1 cellular context compared by ENCODE assay signal in genomic region chr21:43938751-43939442, GRCh38.
TF ChIP-seq lines count a peak whose summit lies in the region.

No MANE protein-coding gene starts in this region.

TF ChIP-seq in K562, 482 proteins besides CTCF, POLR2A, EP300 and RAD21 (continued from another document and continues in another):
- TF ChIP-seq ELF2 (CRISPR knock-in tag; IDR thresholded peaks at IDR 0.05) (0 out of 2 replicates have a peak, but pooled peaks have one; percentile 22), ZC3H11A (IDR thresholded peaks at IDR 0.05; ENCODE audit: low read depth, low read length) (0 out of 2 replicates have a peak, but pooled peaks have one; percentile 69), TBL1XR1 (IDR thresholded peaks at IDR 0.05; ENCODE audit: low read length in 2 of 2) (peak; percentile 48 to 49; a peak in 2 of 4 replicates), CLOCK (CRISPR knock-in tag; IDR thresholded peaks at IDR 0.05; ENCODE audit: borderline replicate concordance) (no peak), ETV6 (IDR thresholded peaks at IDR 0.05; ENCODE audit: borderline replicate concordance in 1 of 2, low read depth in 2 of 2, low read length in 1 of 2) (0 out of 4 replicates have a peak, but pooled peaks of 1 of the 2 experiments have one; percentile 14), ETV6 (CRISPR knock-in tag; IDR thresholded peaks at IDR 0.05; ENCODE audit: borderline replicate concordance) (no peak), ZNF584 (CRISPR knock-in tag; IDR thresholded peaks at IDR 0.05; ENCODE audit: low read depth) (no peak), SMARCA5 (IDR thresholded peaks at IDR 0.05) (no peak), CEBPZ (IDR thresholded peaks at IDR 0.05; ENCODE audit: borderline replicate concordance, low read depth, low read length) (no peak), BRCA1 (IDR thresholded peaks at IDR 0.05) (no peak), BRCA1 (CRISPR knock-in tag; IDR thresholded peaks at IDR 0.05) (no peak), KLF1 (tag; IDR thresholded peaks at IDR 0.05) (peak; percentile 35; the same call in 1 of the 2 replicates), NR2F6 (CRISPR knock-in tag; IDR thresholded peaks at IDR 0.05) (0 out of 2 replicates have a peak, but pooled peaks have one; percentile 44), NCOR1 (IDR thresholded peaks at IDR 0.05) (peak; percentile 58), DMBX1 (CRISPR knock-in tag; IDR thresholded peaks at IDR 0.05; ENCODE audit: borderline replicate concordance) (no peak), RBM22 (IDR thresholded peaks at IDR 0.05; ENCODE audit: low read depth, low read length, poor library complexity, severe bottlenecking) (peak; percentile 68), ZNF3 (CRISPR knock-in tag; IDR thresholded peaks at IDR 0.05) (no peak), PCBP1 (IDR thresholded peaks at IDR 0.05; ENCODE audit: low read depth, low read length, poor library complexity, severe bottlenecking) (peak; percentile 79), NCOA6 (IDR thresholded peaks at IDR 0.05) (no peak), ZKSCAN8 (CRISPR knock-in tag; IDR thresholded peaks at IDR 0.05) (no peak), ATF2 (CRISPR knock-in tag; IDR thresholded peaks at IDR 0.05) (no peak), GTF2A2 (tag; IDR thresholded peaks at IDR 0.05) (no peak), ARNT (IDR thresholded peaks at IDR 0.05) (no peak), CBFB (CRISPR knock-in tag; IDR thresholded peaks at IDR 0.05) (peak; percentile 46; the same call in 1 of the 2 replicates), ZNF507 (tag; conservative IDR thresholded peaks at IDR 0.05) (no peak), SP1 (CRISPR knock-in tag; IDR thresholded peaks at IDR 0.05) (peak; percentile 82), MIER1 (IDR thresholded peaks at IDR 0.05; ENCODE audit: low read depth) (no peak), TCFL5 (CRISPR knock-in tag; conservative IDR thresholded peaks at IDR 0.05) (no peak), SMARCB1 (IDR thresholded peaks at IDR 0.05; ENCODE audit: insufficient read length, low read depth) (peak; percentile 62), EWSR1 (IDR thresholded peaks at IDR 0.05; ENCODE audit: borderline replicate concordance, low read depth, partially characterized antibody) (no peak), IFI16 (CRISPR knock-in tag; IDR thresholded peaks at IDR 0.05) (no peak), KDM2B (CRISPR knock-in tag; IDR thresholded peaks at IDR 0.05) (no peak), FOXJ3 (CRISPR knock-in tag; IDR thresholded peaks at IDR 0.05) (no peak), KDM1A (IDR thresholded peaks at IDR 0.05) (peak in 1 of 2 experiments; percentile 22; a peak in 1 of 4 replicates), ARHGAP35 (IDR thresholded peaks at IDR 0.05; ENCODE audit: partially characterized antibody) (no peak), PTRF (tag; IDR thresholded peaks at IDR 0.05) (no peak), SRSF7 (optimal IDR thresholded peaks at IDR 0.05; ENCODE audit: low read depth, low read length) (no peak), TEAD2 (tag; IDR thresholded peaks at IDR 0.05) (peak; percentile 37; the same call in 1 of the 2 replicates), ETS2 (tag; IDR thresholded peaks at IDR 0.05; ENCODE audit: borderline replicate concordance, poor library complexity, severe bottlenecking) (no peak), CBFA2T2 (conservative IDR thresholded peaks at IDR 0.05) (peak; percentile 57), HCFC1 (IDR thresholded peaks at IDR 0.05; ENCODE audit: low read depth, low read length) (peak; percentile 69), MAFG (tag; conservative IDR thresholded peaks at IDR 0.05) (peak; percentile 72), ARID1B (IDR thresholded peaks at IDR 0.05) (peak; percentile 55; the same call in 1 of the 2 replicates), SIN3B (IDR thresholded peaks at IDR 0.05; ENCODE audit: low read depth) (peak; percentile 57), POLR3G (IDR thresholded peaks at IDR 0.05; ENCODE audit: extremely low read depth, insufficient read length, insufficient replicate concordance) (no peak), ZKSCAN1 (IDR thresholded peaks at IDR 0.05; ENCODE audit: low read depth, low read length) (peak; percentile 58; the same call in 1 of the 2 replicates), NRF1 (conservative IDR thresholded peaks at IDR 0.05 in 1 of 2, IDR thresholded peaks at IDR 0.05 in 1 of 2) (peak; percentile 34 to 52; a peak in 3 of 4 replicates), SMARCA4 (IDR thresholded peaks at IDR 0.05) (peak; percentile 51; the same call in 1 of the 2 replicates), PML (IDR thresholded peaks at IDR 0.05; ENCODE audit: low read length) (no peak), GTF2F1 (IDR thresholded peaks at IDR 0.05; ENCODE audit: low read depth, low read length) (peak; percentile 38; the same call in 1 of the 2 replicates), STAG1 (CRISPR knock-in tag; IDR thresholded peaks at IDR 0.05; ENCODE audit: borderline replicate concordance) (peak; percentile 87)
- TF ChIP-seq, protein P1, sequence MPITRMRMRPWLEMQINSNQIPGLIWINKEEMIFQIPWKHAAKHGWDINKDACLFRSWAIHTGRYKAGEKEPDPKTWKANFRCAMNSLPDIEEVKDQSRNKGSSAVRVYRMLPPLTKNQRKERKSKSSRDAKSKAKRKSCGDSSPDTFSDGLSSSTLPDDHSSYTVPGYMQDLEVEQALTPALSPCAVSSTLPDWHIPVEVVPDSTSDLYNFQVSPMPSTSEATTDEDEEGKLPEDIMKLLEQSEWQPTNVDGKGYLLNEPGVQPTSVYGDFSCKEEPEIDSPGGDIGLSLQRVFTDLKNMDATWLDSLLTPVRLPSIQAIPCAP (CRISPR knock-in tag; IDR thresholded peaks at IDR 0.05; ENCODE audit: borderline replicate concordance): no peak
- TF ChIP-seq, protein P2, sequence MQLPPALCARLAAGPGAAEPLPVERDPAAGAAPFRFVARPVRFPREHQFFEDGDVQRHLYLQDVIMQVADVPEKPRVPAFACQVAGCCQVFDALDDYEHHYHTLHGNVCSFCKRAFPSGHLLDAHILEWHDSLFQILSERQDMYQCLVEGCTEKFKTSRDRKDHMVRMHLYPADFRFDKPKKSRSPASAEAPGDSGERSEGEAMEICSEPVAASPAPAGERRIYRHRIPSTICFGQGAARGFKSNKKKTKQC (CRISPR knock-in tag; IDR thresholded peaks at IDR 0.05): no peak; the same call in 1 of the 2 replicates
- TF ChIP-seq, protein P3, sequence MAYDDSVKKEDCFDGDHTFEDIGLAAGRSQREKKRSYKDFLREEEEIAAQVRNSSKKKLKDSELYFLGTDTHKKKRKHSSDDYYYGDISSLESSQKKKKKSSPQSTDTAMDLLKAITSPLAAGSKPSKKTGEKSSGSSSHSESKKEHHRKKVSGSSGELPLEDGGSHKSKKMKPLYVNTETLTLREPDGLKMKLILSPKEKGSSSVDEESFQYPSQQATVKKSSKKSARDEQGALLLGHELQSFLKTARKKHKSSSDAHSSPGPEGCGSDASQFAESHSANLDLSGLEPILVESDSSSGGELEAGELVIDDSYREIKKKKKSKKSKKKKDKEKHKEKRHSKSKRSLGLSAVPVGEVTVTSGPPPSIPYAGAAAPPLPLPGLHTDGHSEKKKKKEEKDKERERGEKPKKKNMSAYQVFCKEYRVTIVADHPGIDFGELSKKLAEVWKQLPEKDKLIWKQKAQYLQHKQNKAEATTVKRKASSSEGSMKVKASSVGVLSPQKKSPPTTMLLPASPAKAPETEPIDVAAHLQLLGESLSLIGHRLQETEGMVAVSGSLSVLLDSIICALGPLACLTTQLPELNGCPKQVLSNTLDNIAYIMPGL (CRISPR knock-in tag; IDR thresholded peaks at IDR 0.05): peak; percentile 82; the same call in 1 of the 2 replicates
- TF ChIP-seq, protein P4, sequence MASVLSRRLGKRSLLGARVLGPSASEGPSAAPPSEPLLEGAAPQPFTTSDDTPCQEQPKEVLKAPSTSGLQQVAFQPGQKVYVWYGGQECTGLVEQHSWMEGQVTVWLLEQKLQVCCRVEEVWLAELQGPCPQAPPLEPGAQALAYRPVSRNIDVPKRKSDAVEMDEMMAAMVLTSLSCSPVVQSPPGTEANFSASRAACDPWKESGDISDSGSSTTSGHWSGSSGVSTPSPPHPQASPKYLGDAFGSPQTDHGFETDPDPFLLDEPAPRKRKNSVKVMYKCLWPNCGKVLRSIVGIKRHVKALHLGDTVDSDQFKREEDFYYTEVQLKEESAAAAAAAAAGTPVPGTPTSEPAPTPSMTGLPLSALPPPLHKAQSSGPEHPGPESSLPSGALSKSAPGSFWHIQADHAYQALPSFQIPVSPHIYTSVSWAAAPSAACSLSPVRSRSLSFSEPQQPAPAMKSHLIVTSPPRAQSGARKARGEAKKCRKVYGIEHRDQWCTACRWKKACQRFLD (CRISPR knock-in tag; IDR thresholded peaks at IDR 0.05): no peak
- TF ChIP-seq, protein P5, sequence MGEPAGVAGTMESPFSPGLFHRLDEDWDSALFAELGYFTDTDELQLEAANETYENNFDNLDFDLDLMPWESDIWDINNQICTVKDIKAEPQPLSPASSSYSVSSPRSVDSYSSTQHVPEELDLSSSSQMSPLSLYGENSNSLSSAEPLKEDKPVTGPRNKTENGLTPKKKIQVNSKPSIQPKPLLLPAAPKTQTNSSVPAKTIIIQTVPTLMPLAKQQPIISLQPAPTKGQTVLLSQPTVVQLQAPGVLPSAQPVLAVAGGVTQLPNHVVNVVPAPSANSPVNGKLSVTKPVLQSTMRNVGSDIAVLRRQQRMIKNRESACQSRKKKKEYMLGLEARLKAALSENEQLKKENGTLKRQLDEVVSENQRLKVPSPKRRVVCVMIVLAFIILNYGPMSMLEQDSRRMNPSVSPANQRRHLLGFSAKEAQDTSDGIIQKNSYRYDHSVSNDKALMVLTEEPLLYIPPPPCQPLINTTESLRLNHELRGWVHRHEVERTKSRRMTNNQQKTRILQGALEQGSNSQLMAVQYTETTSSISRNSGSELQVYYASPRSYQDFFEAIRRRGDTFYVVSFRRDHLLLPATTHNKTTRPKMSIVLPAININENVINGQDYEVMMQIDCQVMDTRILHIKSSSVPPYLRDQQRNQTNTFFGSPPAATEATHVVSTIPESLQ (CRISPR knock-in tag; IDR thresholded peaks at IDR 0.05): peak; percentile 45; the same call in 1 of the 2 replicates
- TF ChIP-seq, protein P6, sequence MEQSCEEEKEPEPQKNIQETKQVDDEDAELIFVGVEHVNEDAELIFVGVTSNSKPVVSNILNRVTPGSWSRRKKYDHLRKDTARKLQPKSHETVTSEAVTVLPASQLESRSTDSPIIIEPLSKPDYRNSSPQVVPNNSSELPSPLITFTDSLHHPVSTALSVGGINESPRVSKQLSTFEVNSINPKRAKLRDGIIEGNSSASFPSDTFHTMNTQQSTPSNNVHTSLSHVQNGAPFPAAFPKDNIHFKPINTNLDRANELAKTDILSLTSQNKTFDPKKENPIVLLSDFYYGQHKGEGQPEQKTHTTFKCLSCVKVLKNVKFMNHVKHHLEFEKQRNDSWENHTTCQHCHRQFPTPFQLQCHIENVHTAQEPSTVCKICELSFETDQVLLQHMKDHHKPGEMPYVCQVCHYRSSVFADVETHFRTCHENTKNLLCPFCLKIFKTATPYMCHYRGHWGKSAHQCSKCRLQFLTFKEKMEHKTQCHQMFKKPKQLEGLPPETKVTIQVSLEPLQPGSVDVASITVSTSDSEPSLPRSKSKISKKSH (CRISPR knock-in tag; IDR thresholded peaks at IDR 0.05): no peak
